In genomic region chr5:59001154-59001553, GRCh38 we compare ENCODE assay signal across 21 cellular contexts.
DNase-seq lines count a peak whose midpoint lies in the region; ATAC-seq, FAIRE-seq and TF ChIP-seq lines count a peak whose summit lies in the region.
"Had no signal": no experiment of that assay in that cellular context is flagged by ENCODE, and none has a peak within 500 bp of the region (broad histone marks: within the 10 kb centered on the region; RNA-seq: fewer than 3 reads in every experiment).

No MANE protein-coding gene starts in this region.

- TF ChIP-seq EP300 in H1 (IDR thresholded peaks at IDR 0.05; ENCODE audit: borderline replicate concordance in 1 of 2, low read depth in 2 of 2, low read length in 2 of 2), result no peak

- TF ChIP-seq CTCF in AG09319 (IDR thresholded peaks at IDR 0.05; ENCODE audit: low read depth, low read length), result no peak
- no peak for TF ChIP-seq CTCF in Caco-2 (IDR thresholded peaks at IDR 0.05; ENCODE audit: insufficient read depth in 1 of 2, low read depth in 1 of 2, low read length in 1 of 2, severe bottlenecking in 1 of 2, unreplicated experiment in 1 of 2)
- no peak for TF ChIP-seq CTCF in H1 (IDR thresholded peaks at IDR 0.05; ENCODE audit: control extremely low read depth in 1 of 3, insufficient read depth in 1 of 3, low read depth in 1 of 3, low read length in 3 of 3)
- TF ChIP-seq CTCF in natural killer cell (IDR thresholded peaks at IDR 0.05), result no peak

- H3K4me1 Mint-ChIP-seq in Caco-2 (ENCODE audit: low read depth, unreplicated experiment) (peaks cover 26% of the 10 kb centered on the region), natural killer cell (peaks cover 60 to 65% of the 10 kb centered on the region in 2 donors)

- H3K36me3 Mint-ChIP-seq in Caco-2 (ENCODE audit: insufficient read depth, unreplicated experiment) (peaks cover 50% of the 10 kb centered on the region), natural killer cell (no peaks in the 10 kb centered on the region)

- POLR2A ChIA-PET in Caco-2 (lab: Charles Lee), result no interaction called here
- POLR2A ChIA-PET in H1 (lab: Charles Lee; ENCODE audit: partially characterized antibody), result interaction anchor here (1.0 to 1.1 kb wide), 2 partner anchors 9 to 115 kb away, joined by 3 to 4 read pairs; no protein-coding TSS in a partner anchor

- intact Hi-C loops in Caco-2 (cut with micrococcal nuclease; ENCODE audit: unreplicated experiment), result no loop called here
- intact Hi-C loops in natural killer cell (cut with micrococcal nuclease), result loop anchor here (5.0 kb wide), 1 partner anchor 36 kb away; no protein-coding TSS in a partner anchor

- H3K27me3 ChIP-seq in Caco-2 (replicated peaks; ENCODE audit: control insufficient read depth, insufficient read depth, low read length), result no peaks in the 10 kb centered on the region
- no peaks in the 10 kb centered on the region for H3K27me3 ChIP-seq in H1 (replicated peaks in 1 of 4; ENCODE audit: control insufficient read depth in 3 of 4, extremely low read depth in 1 of 4, insufficient read depth in 3 of 4, low read length in 3 of 4)
- H3K27me3 ChIP-seq: body of pancreas, thyroid gland had no signal

- H3K79me1 ChIP-seq in H1 (ENCODE audit: low read depth, low read length), result no peaks in the 10 kb centered on the region

- H3K18ac ChIP-seq in H1 (ENCODE audit: extremely low read depth, low read length), result no peak overlapping the region; the same call in 1 of the 2 replicates

- peaks cover 17% of the 10 kb centered on the region for H3K4me1 ChIP-seq in Caco-2
- peaks cover 2 to 14% (median 10%) of the 10 kb centered on the region in 4 experiments; a peak in 6 of 7 replicates for H3K4me1 ChIP-seq in H1 (replicated peaks in 1 of 4; ENCODE audit: control insufficient read depth in 3 of 4, insufficient read depth in 4 of 4, low read length in 3 of 4)
- H3K4me1 ChIP-seq: body of pancreas, parathyroid adenoma had no signal

- no peak overlapping the region for H3K4me3 ChIP-seq in Caco-2 (ENCODE audit: low read depth, low read length)
- H3K4me3 ChIP-seq in H1 (ENCODE audit: extremely low read depth in 1 of 4, insufficient read depth in 2 of 4, low read depth in 3 of 4, low read length in 4 of 4), result no peak overlapping the region
- H3K4me3 ChIP-seq: body of pancreas, PC-9, skin epidermis, thyroid gland had no signal

- no peak overlapping the region for H2BK15ac ChIP-seq in H1 (ENCODE audit: low read length)

- no peak overlapping the region for H2AK5ac ChIP-seq in H1 (ENCODE audit: low read depth, low read length)

- H2BK20ac ChIP-seq in H1 (ENCODE audit: low read length), result 0 out of 2 replicates have a peak overlapping the region, but pooled peaks have one; percentile 34

- no TSS peak for BruUV-seq in Caco-2 (replicated peaks; lab: Mats Ljungman, UMichigan)

- H3K23me2 ChIP-seq in H1 (ENCODE audit: low read depth, low read length), result no peaks in the 10 kb centered on the region

- H3K27ac Mint-ChIP-seq in Caco-2 (ENCODE audit: unreplicated experiment) (peak overlapping the region; percentile 40), natural killer cell (peak overlapping the region; percentile 3 to 4)

- H2BK12ac ChIP-seq in H1 (ENCODE audit: low read depth, low read length), result no peak overlapping the region

- no peak for TF ChIP-seq POLR2A in H1 (IDR thresholded peaks at IDR 0.05; ENCODE audit: control extremely low read depth in 1 of 2, low read depth in 2 of 2, low read length in 2 of 2)

- no peaks in the 10 kb centered on the region for H3K36me3 ChIP-seq in Caco-2 (ENCODE audit: control insufficient read depth, insufficient read depth, low read length)
- H3K36me3 ChIP-seq in H1 (ENCODE audit: control insufficient read depth in 2 of 4, insufficient read depth in 4 of 4, low read length in 3 of 4), result no peaks in the 10 kb centered on the region
- H3K36me3 ChIP-seq: thyroid gland had no signal

- H3K9ac ChIP-seq in H1 (replicated peaks in 1 of 4; ENCODE audit: extremely low read depth in 1 of 4, low read depth in 3 of 4, low read length in 3 of 4), result no peak overlapping the region
- H3K9ac ChIP-seq: parathyroid adenoma had no signal

- no peaks in the 10 kb centered on the region for H3K27me3 Mint-ChIP-seq in Caco-2 (ENCODE audit: insufficient read depth, unreplicated experiment)
- no peaks in the 10 kb centered on the region for H3K27me3 Mint-ChIP-seq in natural killer cell (ENCODE audit: low read depth in 2 of 2)

- peak; percentile 31 for DNase-seq in AG09319 (ENCODE audit: extremely low read depth, low read depth)
- no peak for DNase-seq in Caco-2
- DNase-seq in H1 (ENCODE audit: low read depth in 1 of 2, low spot score in 2 of 2), result no peak
- no peak for DNase-seq in natural killer cell
- DNase-seq in NK-92 (lab: John Stamatoyannopoulos, UW; ENCODE audit: unreplicated experiment), result no peak
- no peak for DNase-seq in DMS153 treated with DMSO at 0.1 percent for 48 hours (lab: John Stamatoyannopoulos, UW; ENCODE audit: unreplicated experiment)
- DNase-seq: activated gamma-delta T cell; body of pancreas; DND-41; erythroblast; hypothalamus; kidney glomerular epithelial cell; NCI-H2081 treated with DMSO at 0.1 percent for 48 hours; NCI-H524; PC-9; stimulated activated CD4-positive, alpha-beta T cell treated with anti-CD3 and anti-CD28 coated beads, Interleukin-4, amount 100 ng/mL, for 4 hours; thyroid gland had no signal

- H3K79me2 ChIP-seq in H1 (ENCODE audit: control insufficient read depth in 1 of 2, insufficient read depth in 2 of 2, low read length in 2 of 2), result no peaks in the 10 kb centered on the region
- H3K79me2 ChIP-seq: parathyroid adenoma had no signal

- H2BK120ac ChIP-seq in H1 (replicated peaks; ENCODE audit: low read depth, low read length), result no peak overlapping the region

- H2AFZ ChIP-seq in H1 (ENCODE audit: low read length), result no peak overlapping the region
- H2AFZ ChIP-seq: parathyroid adenoma, PC-9 had no signal

- H4K91ac ChIP-seq in H1 (replicated peaks; ENCODE audit: insufficient read length, low read length), result peak overlapping the region; percentile 7

- no peak overlapping the region for H2BK5ac ChIP-seq in H1 (ENCODE audit: low read depth, low read length)

- no peak for TF ChIP-seq RAD21 in H1 (IDR thresholded peaks at IDR 0.05 in 1 of 2, conservative IDR thresholded peaks at IDR 0.05 in 1 of 2; ENCODE audit: low read depth in 2 of 2, low read length in 2 of 2)

- no peak overlapping the region for H4K5ac ChIP-seq in H1 (ENCODE audit: insufficient read length, low read depth, low read length)

- H3K23ac ChIP-seq in H1 (ENCODE audit: insufficient read length), result no peak overlapping the region

- no peaks in the 10 kb centered on the region for H4K20me1 ChIP-seq in H1 (replicated peaks in 1 of 2; ENCODE audit: control insufficient read depth in 1 of 2, insufficient read depth in 2 of 2, low read length in 2 of 2)

- H3K9me3 Mint-ChIP-seq in Caco-2 (ENCODE audit: unreplicated experiment) (no peaks in the 10 kb centered on the region), natural killer cell (no peaks in the 10 kb centered on the region)

- H3K9me3 ChIP-seq in Caco-2 (no peaks in the 10 kb centered on the region), H1 (ENCODE audit: insufficient read depth in 2 of 2, low read depth in 1 of 2, low read length in 1 of 2) (no peaks in the 10 kb centered on the region; a peak in 1 of 4 replicates)
- H3K9me3 ChIP-seq: body of pancreas, thyroid gland had no signal

- no peak overlapping the region for H3K27ac ChIP-seq in H1 (ENCODE audit: low read depth, low read length)
- H3K27ac ChIP-seq: body of pancreas, parathyroid adenoma, PC-9, skin epidermis, thyroid gland had no signal

- no peak overlapping the region for H4K8ac ChIP-seq in H1 (ENCODE audit: extremely low read depth, insufficient read depth, low read length)

- no peak overlapping the region for H3K14ac ChIP-seq in H1 (ENCODE audit: insufficient read length)

- no peak for ATAC-seq in natural killer cell
- no peak for ATAC-seq in GM19455 (IDR thresholded peaks at IDR 0.05; ENCODE audit: unreplicated experiment)
- ATAC-seq: body of pancreas, HepG2 had no signal

- no peak overlapping the region for H3K56ac ChIP-seq in H1 (replicated peaks; ENCODE audit: insufficient read length, low read depth, low read length)

- CTCF ChIA-PET in Caco-2 (lab: Charles Lee), result no interaction called here
- CTCF ChIA-PET in H1 (lab: Charles Lee; ENCODE audit: partially characterized antibody), result interaction anchor here (1.0 to 14.8 kb wide), 6 partner anchors 107 to 1703 kb away, joined by 3 to 206 read pairs (median 4); no protein-coding TSS in a partner anchor

- no peak for FAIRE-seq in H1 (lab: Jason Lieb, UNC)
- FAIRE-seq: HepG2 had no signal

- no peak overlapping the region for H3K4me2 ChIP-seq in H1 (ENCODE audit: insufficient read depth in 1 of 2, low read depth in 2 of 2, low read length in 2 of 2)
- H3K4me2 ChIP-seq: PC-9 had no signal

- H3K4me3 Mint-ChIP-seq in Caco-2 (ENCODE audit: unreplicated experiment) (no peak overlapping the region), natural killer cell (no peak overlapping the region)

- H3K4ac ChIP-seq in H1 (replicated peaks; ENCODE audit: insufficient read length, low read depth, low read length), result no peak overlapping the region

TF ChIP-seq in H1, 55 proteins besides CTCF, POLR2A, EP300 and RAD21 (continues in another document):
- TF ChIP-seq RXRA (IDR thresholded peaks at IDR 0.05; ENCODE audit: insufficient read depth, low read depth, low read length) (no peak), CBX5 (IDR thresholded peaks at IDR 0.05; ENCODE audit: low read depth, low read length) (no peak), SIRT6 (IDR thresholded peaks at IDR 0.05; ENCODE audit: low read length) (no peak), BACH1 (IDR thresholded peaks at IDR 0.05; ENCODE audit: low read length) (no peak), RBBP5 (IDR thresholded peaks at IDR 0.05; ENCODE audit: borderline replicate concordance, low read depth, low read length) (no peak)
